Comparison of ENCODE assay signal across 23 cellular contexts in genomic region chr7:38068461-38068860, GRCh38.
"Had no signal": no experiment of that assay in that cellular context is flagged by ENCODE, and none has a peak within 500 bp of the region (broad histone marks: within the 10 kb centered on the region; RNA-seq: fewer than 3 reads in every experiment).

No MANE protein-coding gene starts in this region.

- H3K27ac ChIP-seq: body of pancreas, cardiac muscle cell, epithelial cell of prostate, hepatocyte, left lung, right atrium auricular region, transverse colon had no signal

- H3K36me3 ChIP-seq: cardiac muscle cell, left lung, right atrium auricular region, transverse colon had no signal

- H3K4me2 ChIP-seq: hepatocyte had no signal

- H3K9me3 ChIP-seq: body of pancreas, left lung, right atrium auricular region, transverse colon had no signal

- H3K4me1 ChIP-seq: body of pancreas, left lung, right atrium auricular region, transverse colon had no signal

- ATAC-seq: body of pancreas; left lung; natural killer cell; stimulated activated naive CD8-positive, alpha-beta T cell treated with anti-CD3 and anti-CD28 coated beads, Interleukin-15, amount 100 ng/mL, for 72 hours had no signal

- DNase-seq: activated CD4-positive, alpha-beta T cell treated with anti-CD3 and anti-CD28 coated beads for 1 hour; activated gamma-delta T cell treated with Interleukin-2 at 50 U/mL for 16 hours; activated T-cell treated with anti-CD3 and anti-CD28 coated beads, Interleukin-2, amount 50 U/mL, for 1 hour; anterior cingulate cortex; body of pancreas; cortex of kidney; endodermal cell; foreskin fibroblast; glutamatergic neuron; immature natural killer cell; kidney glomerular epithelial cell; left lung; natural killer cell; stimulated activated CD4-positive, alpha-beta T cell treated with anti-CD3 and anti-CD28 coated beads, Interleukin-12 subunit alpha, Interleukin-12 subunit beta, amount 100 ng/mL, for 4 hours; stimulated activated CD4-positive, alpha-beta T cell treated with anti-CD3 and anti-CD28 coated beads, Interleukin-4, amount 100 ng/mL, for 4 hours; stimulated activated naive CD8-positive, alpha-beta T cell treated with anti-CD3 and anti-CD28 coated beads, Interleukin-15, amount 100 ng/mL, for 72 hours; SW 1271; T-helper 2 cell; transverse colon had no signal

- H3K79me2 ChIP-seq: hepatocyte had no signal

- H3K27me3 ChIP-seq: body of pancreas, cardiac muscle cell, hepatocyte, left lung, right atrium auricular region, transverse colon had no signal

- H3K4me3 ChIP-seq: body of pancreas, cardiac muscle cell, hepatocyte, left lung, right atrium auricular region, transverse colon had no signal

- H2AFZ ChIP-seq: hepatocyte had no signal
